30 cellular contexts compared by ENCODE assay signal in genomic region chr7:51279391-51280023, GRCh38. TPM values are rescaled to one million over a fixed set of nuclear protein-coding genes. Genes with fewer than 3 reads are reported as not detected.
DNase-seq lines count a peak whose midpoint lies in the region; ATAC-seq and TF ChIP-seq lines count a peak whose summit lies in the region.
"Had no signal": no experiment of that assay in that cellular context is flagged by ENCODE, and none has a peak within 500 bp of the region (broad histone marks: within the 10 kb centered on the region; RNA-seq: fewer than 3 reads in every experiment).

No MANE protein-coding gene starts in this region.

- peak; percentile 7 for DNase-seq in NCI-H82 treated with DMSO at 0.1 percent for 48 hours (lab: John Stamatoyannopoulos, UW; ENCODE audit: unreplicated experiment)
- no peak for DNase-seq in heart left ventricle
- no peak for DNase-seq in foreskin keratinocyte
- no peak for DNase-seq in SIG-M5 treated with dmso at 0.1 percent for 504 hours (lab: John Stamatoyannopoulos, UW; ENCODE audit: unreplicated experiment)
- DNase-seq: activated CD4-positive, alpha-beta T cell treated with anti-CD3 and anti-CD28 coated beads, Interleukin-2, amount 50 U/mL, for 4 hours; activated CD4-positive, CD25-positive, alpha-beta regulatory T cell; activated CD8-positive, alpha-beta memory T cell treated with anti-CD3 and anti-CD28 coated beads, Interleukin-2, amount 10 ng/mL, durations not matched to agents 7 days and 5 days; activated gamma-delta T cell; activated T-cell treated with anti-CD3 and anti-CD28 coated beads, Interleukin-2, amount 50 U/mL, for 4 hours; C1 segment of cervical spinal cord; central memory CD4-positive, alpha-beta T cell; endodermal cell; Karpas-422; kidney glomerular epithelial cell; NCI-H1436; NCI-H226; spleen; stimulated activated CD8-positive, alpha-beta memory T cell treated with anti-CD3 and anti-CD28 coated beads, Interleukin-4, amount 100 ng/mL, for 48 hours; T-helper 1 cell had no signal

- H3K4me1 ChIP-seq in heart left ventricle (peaks cover 0 to 48% (median 6%) of the 10 kb centered on the region in 12 donors), foreskin keratinocyte (no peaks in the 10 kb centered on the region)
- H3K4me1 ChIP-seq: spleen had no signal

- H3K27me3 ChIP-seq in heart left ventricle = no peaks in the 10 kb centered on the region
- peaks cover 2% of the 10 kb centered on the region for H3K27me3 ChIP-seq in foreskin keratinocyte
- H3K27me3 ChIP-seq: right atrium auricular region had no signal

- peaks cover 66% of the 10 kb centered on the region for H3K4me1 Mint-ChIP-seq in nephron
- H3K4me1 Mint-ChIP-seq: activated CD8-positive, alpha-beta memory T cell treated with anti-CD3 and anti-CD28 coated beads, Interleukin-2, amount 10 ng/mL, durations not matched to agents 7 days and 5 days had no signal

- no peaks in the 10 kb centered on the region for H3K36me3 ChIP-seq in heart left ventricle
- H3K36me3 ChIP-seq: right atrium auricular region, spleen had no signal

- H3K27ac ChIP-seq in cingulate gyrus (ENCODE audit: low read depth, low read length) (peak overlapping the region; percentile 49), temporal lobe (ENCODE audit: low read depth, low read length) (peak overlapping the region; percentile 99), heart left ventricle (peak overlapping the region in 4 of 12 donors; percentile 39 to 80 (median 52)), foreskin keratinocyte (no peak overlapping the region)
- H3K27ac ChIP-seq: right atrium auricular region, SK-N-MC, spleen had no signal

- WGBS in heart left ventricle, 4 donors = 59 to 72% (median 65%) methylated on average over 6 of the region's 6 CpGs

- no peak overlapping the region for H3K4me3 ChIP-seq in heart left ventricle
- H3K4me3 ChIP-seq: lung, right atrium auricular region, SK-N-MC, spleen had no signal

- ATAC-seq in heart left ventricle = no peak
- no peak for ATAC-seq in foreskin keratinocyte
- ATAC-seq: activated CD8-positive, alpha-beta memory T cell treated with anti-CD3 and anti-CD28 coated beads, Interleukin-2, amount 10 ng/mL, durations not matched to agents 7 days and 5 days; activated T-cell treated with anti-CD3 and anti-CD28 coated beads, Interleukin-2, amount 50 U/mL, for 4 hours; HCT116; natural killer cell treated with Interleukin-12 subunit alpha and Interleukin-12 subunit beta and Interleukin-15 and Interleukin-18, amount 100 ng/mL, for 72 hours had no signal

- peaks cover 9% of the 10 kb centered on the region for H3K27me3 Mint-ChIP-seq in nephron (ENCODE audit: low read depth)
- H3K27me3 Mint-ChIP-seq: activated CD8-positive, alpha-beta memory T cell treated with anti-CD3 and anti-CD28 coated beads, Interleukin-2, amount 10 ng/mL, durations not matched to agents 7 days and 5 days had no signal

- no peak for TF ChIP-seq POLR2A in heart left ventricle (IDR thresholded peaks at IDR 0.05)

- H3K36me3 Mint-ChIP-seq in nephron (ENCODE audit: low read depth) = peaks cover 7% of the 10 kb centered on the region
- H3K36me3 Mint-ChIP-seq: activated CD8-positive, alpha-beta memory T cell treated with anti-CD3 and anti-CD28 coated beads, Interleukin-2, amount 10 ng/mL, durations not matched to agents 7 days and 5 days had no signal

- H3K4me3 Mint-ChIP-seq in nephron = no peak overlapping the region
- H3K4me3 Mint-ChIP-seq: activated CD8-positive, alpha-beta memory T cell treated with anti-CD3 and anti-CD28 coated beads, Interleukin-2, amount 10 ng/mL, durations not matched to agents 7 days and 5 days; activated T-cell treated with anti-CD3 and anti-CD28 coated beads, Interleukin-2, amount 50 U/mL, for 4 hours; endodermal cell; natural killer cell treated with Interleukin-12 subunit alpha and Interleukin-12 subunit beta and Interleukin-15 and Interleukin-18, amount 100 ng/mL, for 72 hours; stimulated activated naive CD8-positive, alpha-beta T cell treated with anti-CD3 and anti-CD28 coated beads, Interleukin-15, Interleukin-2, amounts not matched to agents 100 ng/mL and 50 ng/mL, for 24 hours had no signal

- H3K9me3 ChIP-seq in heart left ventricle = peaks cover 0 to 17% (median 3%) of the 10 kb centered on the region in 12 donors

- TF ChIP-seq CTCF in nephron (IDR thresholded peaks at IDR 0.05; ENCODE audit: unreplicated experiment in 3 of 3) (no peak), heart left ventricle (IDR thresholded peaks at IDR 0.05) (no peak), foreskin keratinocyte (conservative IDR thresholded peaks at IDR 0.05) (no peak)

- H3K27ac Mint-ChIP-seq in nephron = peak overlapping the region in 2 of 3 experiments; percentile 51 to 58
- H3K27ac Mint-ChIP-seq: activated CD8-positive, alpha-beta memory T cell treated with anti-CD3 and anti-CD28 coated beads, Interleukin-2, amount 10 ng/mL, durations not matched to agents 7 days and 5 days; endodermal cell; natural killer cell treated with Interleukin-12 subunit alpha and Interleukin-12 subunit beta and Interleukin-15 and Interleukin-18, amount 100 ng/mL, for 72 hours; stimulated activated naive CD8-positive, alpha-beta T cell treated with anti-CD3 and anti-CD28 coated beads, Interleukin-15, Interleukin-2, amounts not matched to agents 100 ng/mL and 50 ng/mL, for 24 hours had no signal

- H3K9me3 Mint-ChIP-seq in nephron = peaks cover 11% of the 10 kb centered on the region

- intact Hi-C loops in heart left ventricle (cut with DNase I) = no loop called here

RNA-seq across cellular contexts. Expression of gene COBL, which starts 37.1 kb away (rescaled TPM):
- total RNA-seq in temporal lobe (9.8 TPM), heart left ventricle (100 to 1,000 TPM in 2 of 9 donors, 10 to 100 TPM in 7; 65.6 to 123 (median 88.7) TPM), foreskin keratinocyte (0.78 and 1.4 TPM in 2 replicates)
- polyA plus RNA-seq in heart left ventricle (10 to 100 TPM; 25.9 to 57.3 TPM), foreskin keratinocyte (0.21 and 0.66 TPM in 2 replicates)
- total RNA-seq: activated CD8-positive, alpha-beta memory T cell treated with anti-CD3 and anti-CD28 coated beads, Interleukin-2, amount 10 ng/mL, durations not matched to agents 7 days and 5 days; fibroblast of villous mesenchyme; G401; natural killer cell treated with Interleukin-12 subunit alpha and Interleukin-12 subunit beta and Interleukin-15 and Interleukin-18, amount 100 ng/mL, for 72 hours had no signal
